In the genomic region with DNA sequence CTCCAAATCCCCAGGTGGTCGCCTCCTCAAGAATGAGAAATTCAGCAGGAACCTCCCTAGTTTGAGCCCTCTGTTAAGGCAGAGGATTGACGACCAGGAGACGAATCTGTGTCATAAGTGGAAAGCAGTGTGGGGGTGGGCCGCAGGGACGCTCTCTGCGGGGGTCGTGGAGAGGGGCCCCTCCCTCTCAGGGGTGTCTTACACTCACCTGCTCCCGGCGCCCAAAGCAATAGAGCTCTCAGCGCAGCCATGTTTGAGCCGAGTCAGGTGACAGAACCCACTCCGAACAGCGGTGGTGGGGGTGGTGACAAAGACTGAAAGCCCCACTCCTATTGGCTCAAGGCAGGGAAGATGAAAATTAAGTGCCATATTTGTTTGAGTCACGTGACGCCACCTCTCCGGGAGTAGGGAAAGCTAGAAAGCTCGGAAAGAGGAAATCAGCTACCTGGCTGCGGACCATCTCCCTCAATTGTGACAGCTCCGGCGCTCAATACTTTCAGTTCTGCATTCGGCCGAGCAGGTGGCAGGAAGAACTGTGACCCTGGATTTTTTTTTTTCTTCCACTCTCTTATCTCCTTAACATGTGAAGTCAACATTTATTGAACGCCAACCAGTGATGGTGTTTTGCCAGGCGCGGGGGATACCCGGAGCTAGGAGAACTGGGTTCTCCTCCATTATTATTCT, we compare ENCODE assay signal across 8 cellular contexts. TPM values are rescaled to one million over a fixed set of nuclear protein-coding genes. Genes with fewer than 3 reads are reported as not detected.
DNase-seq lines count a peak whose midpoint lies in the region; ATAC-seq and TF ChIP-seq lines count a peak whose summit lies in the region.

ZFYVE26 (minus strand) TSS at position 265 of the 684 bp plus-strand sequence. CDS start 627 bp downstream, outside the sequence.

- intact Hi-C loops in CD14-positive monocyte (cut with micrococcal nuclease) (loop anchor here in 1 of 2 donors (5.0 to 10.0 kb wide), 2 partner anchors 119 to 398 kb away; partner anchors contain the start of gene RDH11), right lobe of liver (cut with DNase I) (no loop called here)

- H3K4me3 ChIP-seq in duodenal mucosa (ENCODE audit: low read depth in 1 of 2, low read length in 2 of 2), result peak within 1 kb of the TSS; percentile 92 to 95
- peak within 1 kb of the TSS; percentile 63 to 84 (median 72) for H3K4me3 ChIP-seq in right lobe of liver

- peaks cover 8 to 10% of the 10 kb centered on the region in 2 donors for H3K36me3 Mint-ChIP-seq in CD14-positive monocyte

- H3K9me3 ChIP-seq in duodenal mucosa (ENCODE audit: control insufficient read depth in 1 of 2, low read length in 2 of 2), result no peaks in the 10 kb centered on the region
- H3K9me3 ChIP-seq in right lobe of liver, result no peaks in the 10 kb centered on the region

- peak; percentile 93 for DNase-seq in CD14-positive monocyte (ENCODE audit: low spot score)
- peak; percentile 97 for DNase-seq in NCI-H82 (lab: John Stamatoyannopoulos, UW)
- peak; percentile 86 to 92 for DNase-seq in activated CD4-positive, alpha-beta T cell treated with anti-CD3 and anti-CD28 coated beads, Interleukin-2, amount 50 U/mL, for 48 hours
- DNase-seq in right lobe of liver, result peak; percentile 90 to 96 (median 94)
- DNase-seq in stimulated activated CD4-positive, alpha-beta T cell treated with anti-CD3 and anti-CD28 coated beads, Interleukin-4, amount 100 ng/mL, for 4 hours, result peak; percentile 77 to 87

- H3K4me1 Mint-ChIP-seq in CD14-positive monocyte, result peaks cover 66% of the 10 kb centered on the region

- H3K4me1 ChIP-seq in duodenal mucosa (ENCODE audit: control insufficient read depth in 1 of 2, insufficient read depth in 2 of 2, low read length in 2 of 2) (peaks cover 18 to 19% of the 10 kb centered on the region in 2 donors), right lobe of liver (peaks cover 0 to 17% (median 5%) of the 10 kb centered on the region in 4 donors)

- H3K4me3 Mint-ChIP-seq in CD14-positive monocyte, result peak within 1 kb of the TSS; percentile 88 to 95

- TF ChIP-seq CTCF in CD14-positive monocyte (IDR thresholded peaks at IDR 0.05) (no peak), right lobe of liver (IDR thresholded peaks at IDR 0.05) (no peak)

- peak within 1 kb of the TSS; percentile 93 to 97 (median 95) for H3K27ac Mint-ChIP-seq in CD14-positive monocyte

- WGBS in right lobe of liver (ENCODE audit: insufficient coverage, low coverage, low lambda C conversion rate, missing lambda C conversion rate), result 0% methylated on average over 21 of the region's 26 CpGs

- peak within 1 kb of the TSS; percentile 52 for H3K27ac ChIP-seq in duodenal mucosa (ENCODE audit: low read depth, low read length)
- peak within 1 kb of the TSS; percentile 65 to 79 (median 74) for H3K27ac ChIP-seq in right lobe of liver

- H3K27me3 ChIP-seq in duodenal mucosa (ENCODE audit: control insufficient read depth in 1 of 2, insufficient read depth in 2 of 2, low read length in 2 of 2), result no peaks in the 10 kb centered on the region
- H3K27me3 ChIP-seq in right lobe of liver, result no peaks in the 10 kb centered on the region

- H3K9ac ChIP-seq in duodenal mucosa (ENCODE audit: low read depth in 1 of 2, low read length in 2 of 2), result peak within 1 kb of the TSS; percentile 70 to 79

- ATAC-seq in GM19397 (IDR thresholded peaks at IDR 0.05; ENCODE audit: unreplicated experiment) (peak; percentile 81), HG03571 (IDR thresholded peaks at IDR 0.05; ENCODE audit: unreplicated experiment) (peak; percentile 81), right lobe of liver (peak; percentile 86 to 96 (median 92))

- H3K36me3 ChIP-seq in duodenal mucosa (ENCODE audit: control insufficient read depth in 1 of 2, insufficient read depth in 2 of 2, low read length in 2 of 2), result peaks cover 4 to 6% of the 10 kb centered on the region in 2 donors
- H3K36me3 ChIP-seq in right lobe of liver, result peaks cover 0 to 19% (median 3%) of the 10 kb centered on the region in 4 donors

- H3K9me3 Mint-ChIP-seq in CD14-positive monocyte, result peaks cover 0 to 2% (median 0%) of the 10 kb centered on the region in 7 donors

- H3K27me3 Mint-ChIP-seq in CD14-positive monocyte (ENCODE audit: low read depth in 3 of 3), result no peaks in the 10 kb centered on the region

- peak; percentile 61 for TF ChIP-seq POLR2A in right lobe of liver (IDR thresholded peaks at IDR 0.05)

RNA-seq across cellular contexts. Expression of gene ZFYVE26, which starts in this region (rescaled TPM):
- 1 to 10 TPM; 1.0 to 2.3 TPM for polyA plus RNA-seq in CD14-positive monocyte
- total RNA-seq in right lobe of liver, result 10 to 100 TPM in 5 of 6 experiments, 1 to 10 TPM in 1; 8.3 to 14.8 (median 11.3) TPM

Comparison
In these comparisons a context has a peak if more than half of its experiments do, and no peak if none do; other contexts are left out.
1. Peak in every context shown above with its lines: DNase-seq, ATAC-seq, H3K4me3 ChIP-seq and H3K27ac ChIP-seq.